In genomic region chr5:45639038-45639437, GRCh38 we compare ENCODE assay signal across 13 cellular contexts. TPM values are rescaled to one million over a fixed set of nuclear protein-coding genes. Genes with fewer than 3 reads are reported as not detected.
A peak's percentile ranks its signal among the peaks of the same experiment; 100 is the strongest.
DNase-seq lines count a peak whose midpoint lies in the region; ATAC-seq, FAIRE-seq and TF ChIP-seq lines count a peak whose summit lies in the region.
"Had no signal": no experiment of that assay in that cellular context is flagged by ENCODE, and none has a peak within 500 bp of the region (broad histone marks: within the 10 kb centered on the region; RNA-seq: fewer than 3 reads in every experiment).

No MANE protein-coding gene starts in this region.

- H3K9me3 ChIP-seq in H9 (ENCODE audit: control insufficient read depth, low read depth, low read length) (no peaks in the 10 kb centered on the region), PC-9 (ENCODE audit: insufficient read depth, low read depth) (no peaks in the 10 kb centered on the region), aorta (ENCODE audit: control insufficient read depth, low read length) (no peaks in the 10 kb centered on the region)

- peak; percentile 27 for DNase-seq in Caki2 (ENCODE audit: low read depth)
- no peak for DNase-seq in H9
- no peak for DNase-seq in PC-9
- DNase-seq in frontal cortex (ENCODE audit: low spot score in 2 of 2), result no peak
- no peak for DNase-seq in NCI-H2029 treated with DMSO at 0.1 percent for 48 hours (lab: John Stamatoyannopoulos, UW)
- no peak for DNase-seq in CD14-positive monocyte (ENCODE audit: low spot score)
- DNase-seq in aorta, result no peak
- DNase-seq: islet precursor cell had no signal

- no peak overlapping the region for H3T11ph ChIP-seq in H9 (ENCODE audit: low read length)

- no peak overlapping the region for H2BK15ac ChIP-seq in H9 (ENCODE audit: low read depth, low read length)

- no peak overlapping the region for H2BK20ac ChIP-seq in H9 (ENCODE audit: low read depth, low read length, poor library complexity, severe bottlenecking)

- H3K23me2 ChIP-seq in H9 (ENCODE audit: insufficient read length, low read depth, low read length, poor library complexity, severe bottlenecking), result no peaks in the 10 kb centered on the region

- H3K79me1 ChIP-seq in H9 (ENCODE audit: insufficient read depth, low read depth, low read length, poor library complexity, severe bottlenecking), result no peaks in the 10 kb centered on the region

- H3K27ac ChIP-seq in H9 (ENCODE audit: insufficient read length, low read depth, low read length) (no peak overlapping the region), PC-9 (no peak overlapping the region), aorta (ENCODE audit: low read depth in 1 of 2, low read length in 2 of 2) (no peak overlapping the region)

- H3K4me3 Mint-ChIP-seq in H9, result no peak overlapping the region
- H3K4me3 Mint-ChIP-seq in CD14-positive monocyte, result no peak overlapping the region
- H3K4me3 Mint-ChIP-seq: activated naive CD4-positive, alpha-beta T cell treated with anti-CD3 and anti-CD28 coated beads, Interleukin-2, amount 50 U/mL, for 24 hours had no signal

- CTCF ChIA-PET in PC-9 (lab: Charles Lee), result no interaction called here

- H3K4me3 ChIP-seq in PC-9 (no peak overlapping the region), aorta (ENCODE audit: low read length in 2 of 2) (no peak overlapping the region)

- H3K56ac ChIP-seq in H9 (ENCODE audit: insufficient read length, low read depth, low read length), result no peak overlapping the region

- H3K9me2 ChIP-seq in PC-9 (ENCODE audit: insufficient read depth), result no peaks in the 10 kb centered on the region

- ATAC-seq in HG03442 (IDR thresholded peaks at IDR 0.05; ENCODE audit: unreplicated experiment), result no peak
- ATAC-seq in aorta (ENCODE audit: low FRiP score), result no peak

- intact Hi-C loops in PC-9 (cut with micrococcal nuclease; ENCODE audit: unreplicated experiment) (loop anchor here (2.0 to 10.0 kb wide), 2 partner anchors 604 to 776 kb away; no protein-coding TSS in a partner anchor), CD14-positive monocyte (cut with micrococcal nuclease) (no loop called here), aorta (cut with DNase I) (no loop called here)

- no peak overlapping the region for H3K14ac ChIP-seq in H9 (ENCODE audit: insufficient read depth, low read length)

- H2BK120ac ChIP-seq in H9 (ENCODE audit: low read depth, low read length, poor library complexity, severe bottlenecking), result no peak overlapping the region

- no peak overlapping the region for H4K5ac ChIP-seq in H9 (ENCODE audit: insufficient read length, low read depth, low read length)

- H3K4me1 ChIP-seq in H9 (ENCODE audit: insufficient read depth, low read length) (no peaks in the 10 kb centered on the region), PC-9 (replicated peaks; ENCODE audit: insufficient read depth) (no peaks in the 10 kb centered on the region), aorta (ENCODE audit: control insufficient read depth in 1 of 2, insufficient read depth in 2 of 2, low read length in 2 of 2) (no peaks in the 10 kb centered on the region)

- H3K23ac ChIP-seq in H9 (ENCODE audit: insufficient read length, low read depth, low read length), result no peak overlapping the region

- H3K36me3 ChIP-seq in PC-9 (ENCODE audit: low read depth) (no peaks in the 10 kb centered on the region), aorta (ENCODE audit: control insufficient read depth in 1 of 2, insufficient read depth in 2 of 2, low read length in 1 of 2) (no peaks in the 10 kb centered on the region)

- no peak overlapping the region for H3K18ac ChIP-seq in H9 (ENCODE audit: insufficient read length, low read depth, low read length)

- no peak overlapping the region for H2BK12ac ChIP-seq in H9 (ENCODE audit: insufficient read length, low read depth, low read length)

- H3K4me1 Mint-ChIP-seq in H9 (no peaks in the 10 kb centered on the region), CD14-positive monocyte (no peaks in the 10 kb centered on the region)
- H3K4me1 Mint-ChIP-seq: activated naive CD4-positive, alpha-beta T cell treated with anti-CD3 and anti-CD28 coated beads, Interleukin-2, amount 50 U/mL, for 24 hours had no signal

- H3K9me3 Mint-ChIP-seq in H9 (no peaks in the 10 kb centered on the region), CD14-positive monocyte (peaks cover 0 to 3% (median 0%) of the 10 kb centered on the region in 7 donors)

- no peaks in the 10 kb centered on the region for H3K79me2 ChIP-seq in H9 (ENCODE audit: insufficient read depth, low read length)
- H3K79me2 ChIP-seq in PC-9 (ENCODE audit: low read depth), result no peaks in the 10 kb centered on the region

- in situ Hi-C loops in Caki2 (cut with HindIII; ENCODE audit: low pct_unique_long_range_greater_than_20kb, low sequenced_read_pairs), result no loop called here

- POLR2A ChIA-PET in PC-9 (lab: Charles Lee; ENCODE audit: unreplicated experiment), result no interaction called here

- no peak overlapping the region for H4K91ac ChIP-seq in H9 (ENCODE audit: insufficient read length, low read depth, low read length)

- H2AK5ac ChIP-seq in H9 (ENCODE audit: insufficient read length, low read length), result no peak overlapping the region

- H2AFZ ChIP-seq in H9 (ENCODE audit: low read length) (no peak overlapping the region), PC-9 (no peak overlapping the region)

- BruUV-seq in PC-9 (replicated peaks; lab: Mats Ljungman, UMichigan), result no TSS peak

- H3K4me2 ChIP-seq in H9 (ENCODE audit: insufficient read depth, insufficient read length, low read length), result no peak overlapping the region
- H3K4me2 ChIP-seq in PC-9, result no peak overlapping the region

- no CpG with 5 or more reads among the region's 3 CpGs for WGBS in H9 (ENCODE audit: extremely low coverage, insufficient read length, low lambda C conversion rate)
- WGBS in aorta, 2 donors, result 63 to 67% methylated on average over 3 of the region's 3 CpGs

- H3K27ac Mint-ChIP-seq in H9 (no peak overlapping the region), CD14-positive monocyte (no peak overlapping the region)
- H3K27ac Mint-ChIP-seq: activated naive CD4-positive, alpha-beta T cell treated with anti-CD3 and anti-CD28 coated beads, Interleukin-2, amount 50 U/mL, for 24 hours had no signal

- no peaks in the 10 kb centered on the region for H4K20me1 ChIP-seq in H9 (ENCODE audit: control insufficient read depth, insufficient read depth, insufficient read length)
- H4K20me1 ChIP-seq in PC-9 (ENCODE audit: insufficient read depth), result no peaks in the 10 kb centered on the region

- no peak overlapping the region for H3K4ac ChIP-seq in H9 (ENCODE audit: low read depth, low read length)

- H3K36me3 Mint-ChIP-seq in H9 (ENCODE audit: insufficient read depth in 1 of 3, low read depth in 3 of 3) (no peaks in the 10 kb centered on the region), CD14-positive monocyte (no peaks in the 10 kb centered on the region)
- H3K36me3 Mint-ChIP-seq: activated naive CD4-positive, alpha-beta T cell treated with anti-CD3 and anti-CD28 coated beads, Interleukin-2, amount 50 U/mL, for 24 hours had no signal

- no peak overlapping the region for H2BK5ac ChIP-seq in H9 (ENCODE audit: insufficient read length, low read length)

- H3K27me3 ChIP-seq in H9 (ENCODE audit: insufficient read depth, low read length) (no peaks in the 10 kb centered on the region), PC-9 (ENCODE audit: insufficient read depth, low read depth) (no peaks in the 10 kb centered on the region), aorta (ENCODE audit: control insufficient read depth in 1 of 2, insufficient read depth in 2 of 2, low read length in 1 of 2) (no peaks in the 10 kb centered on the region)

- TF ChIP-seq CTCF in H9 (conservative IDR thresholded peaks at IDR 0.05), result peak; percentile 64
- peak; percentile 58 for TF ChIP-seq CTCF in PC-9 (conservative IDR thresholded peaks at IDR 0.05)
- no peak for TF ChIP-seq CTCF in CD14-positive monocyte (IDR thresholded peaks at IDR 0.05)

- no peak overlapping the region for H4K8ac ChIP-seq in H9 (replicated peaks; ENCODE audit: insufficient read length, low read depth, low read length)

- H3F3A ChIP-seq in PC-9 (ENCODE audit: insufficient read depth, low read depth), result no peaks in the 10 kb centered on the region

- no peaks in the 10 kb centered on the region for H3K27me3 Mint-ChIP-seq in H9 (ENCODE audit: low read depth)
- peaks cover 0 to 2% (median 0%) of the 10 kb centered on the region in 3 donors for H3K27me3 Mint-ChIP-seq in CD14-positive monocyte (ENCODE audit: low read depth in 3 of 3)
- H3K27me3 Mint-ChIP-seq: activated naive CD4-positive, alpha-beta T cell treated with anti-CD3 and anti-CD28 coated beads, Interleukin-2, amount 50 U/mL, for 24 hours had no signal

- peak; percentile 37 for FAIRE-seq in frontal cortex (lab: Jason Lieb, UNC)
- FAIRE-seq: endothelial cell of umbilical vein had no signal

- no peak overlapping the region for H3K9ac ChIP-seq in H9 (ENCODE audit: extremely low read depth, insufficient read length, low read length)

RNA-seq across cellular contexts. Expression of gene HCN1, which starts 57.1 kb away (rescaled TPM):
- not detected in 2 replicates for total RNA-seq in Caki2 (2014; rRNA removed; shearing (Covaris generic); ENCODE audit: low replicate concordance)
- total RNA-seq in H9 (2021), result 2.9 and 4.6 TPM in 2 replicates
- not detected in 2 replicates for total RNA-seq in PC-9 (2021)
- 14.3 TPM for total RNA-seq in frontal cortex
- polyA plus RNA-seq in CD14-positive monocyte, result not detected
- total RNA-seq in aorta, result under 1 TPM in 1 of 2 donors, not detected in 1; 0.18 TPM
- polyA plus RNA-seq in aorta, result not detected
- total RNA-seq: Daoy, endothelial cell of umbilical vein, posterior vena cava had no signal
- polyA plus RNA-seq: endothelial cell of umbilical vein had no signal
